ENCODE assay signal across 1 cellular context in the genomic region with DNA sequence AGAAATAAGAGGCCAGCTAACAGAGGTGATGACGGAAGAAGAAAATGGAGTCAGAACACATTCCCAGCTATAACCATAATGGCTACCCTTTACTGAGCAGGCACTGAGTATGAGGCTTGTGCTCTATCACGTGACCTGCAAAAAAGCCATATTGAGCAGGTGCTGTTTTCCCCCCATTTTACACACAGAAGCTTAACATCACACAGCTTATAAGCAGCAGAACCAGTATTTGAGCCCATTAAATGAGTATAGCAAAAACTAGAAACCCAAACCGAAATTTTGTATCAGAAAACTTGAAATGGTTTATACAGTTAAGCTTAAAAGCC.
TF ChIP-seq lines count a peak whose summit lies in the region.

No MANE protein-coding gene starts in this region.

TF ChIP-seq in HepG2, 621 proteins besides CTCF, POLR2A, EP300 and RAD21 (continued from another document):
- TF ChIP-seq RFX3 (CRISPR knock-in tag; IDR thresholded peaks at IDR 0.05), result no peak
- no peak for TF ChIP-seq HDAC6 (IDR thresholded peaks at IDR 0.05; ENCODE audit: low read depth, low read length)
